15 cellular contexts compared by ENCODE assay signal in the genomic region with DNA sequence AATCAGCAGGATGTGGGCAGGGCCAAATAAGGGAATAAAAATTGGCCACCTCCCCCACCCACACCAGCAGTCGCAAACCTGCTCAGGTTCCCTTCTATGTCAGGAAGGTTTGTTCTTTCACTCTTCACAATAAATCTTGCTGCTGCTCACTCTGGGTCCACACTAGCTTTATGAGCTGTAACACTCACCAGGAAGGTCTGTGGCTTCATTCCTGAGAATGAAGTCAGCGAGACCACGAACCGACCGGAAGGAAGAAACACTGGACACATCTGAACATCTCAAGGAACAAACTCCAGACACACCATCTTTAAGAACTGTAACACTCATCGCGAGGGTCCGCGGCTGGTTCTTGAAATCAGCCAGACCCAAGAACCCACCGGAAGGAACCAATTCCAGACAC.
DNase-seq lines count a peak whose midpoint lies in the region; ATAC-seq and TF ChIP-seq lines count a peak whose summit lies in the region.
"Had no signal": no experiment of that assay in that cellular context is flagged by ENCODE, and none has a peak within 500 bp of the region (broad histone marks: within the 10 kb centered on the region; RNA-seq: fewer than 3 reads in every experiment).

No MANE protein-coding gene starts in this region.

- peaks cover 37% of the 10 kb centered on the region for H3K4me1 Mint-ChIP-seq in type B pancreatic cell (ENCODE audit: unreplicated experiment)

- H4K20me1 ChIP-seq in MM.1S (ENCODE audit: insufficient read depth, low read length), result no peaks in the 10 kb centered on the region

- H3K9me2 ChIP-seq in MM.1S (replicated peaks; ENCODE audit: insufficient read depth, low read length), result no peaks in the 10 kb centered on the region

- peaks cover 12% of the 10 kb centered on the region for H3K4me1 ChIP-seq in MM.1S (ENCODE audit: low read length)

- no peaks in the 10 kb centered on the region for H3K36me3 ChIP-seq in MM.1S (replicated peaks; ENCODE audit: insufficient read depth, low read length)

- H3F3A ChIP-seq in MM.1S (ENCODE audit: insufficient read depth, low read length), result no peaks in the 10 kb centered on the region

- DNase-seq in GM04503 (ENCODE audit: low read depth), result peak; percentile 53
- DNase-seq in RPMI7951 (ENCODE audit: low read depth), result peak; percentile 91
- peak; percentile 86 for DNase-seq in fibroblast of mammary gland (ENCODE audit: low read depth)
- DNase-seq in skeletal muscle cell (ENCODE audit: low read depth), result peak; percentile 88
- no peak for DNase-seq in MM.1S
- no peak for DNase-seq in iPS-NIHi7 (ENCODE audit: extremely low spot score)
- no peak for DNase-seq in type B pancreatic cell (ENCODE audit: extremely low spot score, unreplicated experiment)
- DNase-seq: activated CD4-positive, CD25-positive, alpha-beta regulatory T cell treated with anti-CD3 and anti-CD28 coated beads, Interleukin-2, amount 50 U/mL, for 72 hours; activated naive CD8-positive, alpha-beta T cell treated with anti-CD3 and anti-CD28 coated beads, Interleukin-2, amount 50 U/mL, for 24 hours; COR-L47; natural killer cell; NCI-H2107; small intestine had no signal

- H3K9me3 ChIP-seq in MM.1S (replicated peaks; ENCODE audit: insufficient read depth, low read length), result no peaks in the 10 kb centered on the region

- H3K4me3 ChIP-seq in fibroblast of mammary gland (ENCODE audit: control insufficient read depth, low read depth, low read length) (no peak overlapping the region), skeletal muscle cell (ENCODE audit: low read depth, low read length) (no peak overlapping the region), MM.1S (ENCODE audit: low read length) (no peak overlapping the region)

- no peak overlapping the region for H3K4me2 ChIP-seq in MM.1S (ENCODE audit: low read depth, low read length)

- H3K9me3 Mint-ChIP-seq in type B pancreatic cell, result peaks cover 6% of the 10 kb centered on the region
- H3K9me3 Mint-ChIP-seq: activated naive CD8-positive, alpha-beta T cell treated with anti-CD3 and anti-CD28 coated beads, Interleukin-2, amount 50 U/mL, for 24 hours; natural killer cell had no signal

- no peak for TF ChIP-seq CTCF in fibroblast of mammary gland (conservative IDR thresholded peaks at IDR 0.05; ENCODE audit: control insufficient read depth, insufficient read depth, low read depth, low read length)
- no peak for TF ChIP-seq CTCF in MM.1S (IDR thresholded peaks at IDR 0.05; ENCODE audit: low read length)
- TF ChIP-seq CTCF in type B pancreatic cell (conservative IDR thresholded peaks at IDR 0.05), result no peak

- no peaks in the 10 kb centered on the region for H3K27me3 ChIP-seq in MM.1S (replicated peaks; ENCODE audit: insufficient read depth, low read length)

- no peak overlapping the region for H2AFZ ChIP-seq in MM.1S (ENCODE audit: low read length)

- ATAC-seq in HG02588 (IDR thresholded peaks at IDR 0.05; ENCODE audit: unreplicated experiment), result no peak
- ATAC-seq: activated naive CD8-positive, alpha-beta T cell treated with anti-CD3 and anti-CD28 coated beads, Interleukin-2, amount 50 U/mL, for 24 hours; left lobe of liver; natural killer cell had no signal

- H3K27ac ChIP-seq in MM.1S (ENCODE audit: low read length), result no peak overlapping the region

- no peak overlapping the region for H3K4me3 Mint-ChIP-seq in type B pancreatic cell
- H3K4me3 Mint-ChIP-seq: activated naive CD8-positive, alpha-beta T cell treated with anti-CD3 and anti-CD28 coated beads, Interleukin-2, amount 50 U/mL, for 24 hours; natural killer cell had no signal

- no peak overlapping the region for H3K9ac ChIP-seq in MM.1S (ENCODE audit: low read length)

- H3K27me3 Mint-ChIP-seq in type B pancreatic cell, result no peaks in the 10 kb centered on the region
- H3K27me3 Mint-ChIP-seq: activated naive CD8-positive, alpha-beta T cell treated with anti-CD3 and anti-CD28 coated beads, Interleukin-2, amount 50 U/mL, for 24 hours had no signal

- H3K79me2 ChIP-seq in MM.1S (ENCODE audit: low read length), result no peaks in the 10 kb centered on the region

- no peak overlapping the region for H3K27ac Mint-ChIP-seq in type B pancreatic cell
- H3K27ac Mint-ChIP-seq: activated naive CD8-positive, alpha-beta T cell treated with anti-CD3 and anti-CD28 coated beads, Interleukin-2, amount 50 U/mL, for 24 hours; natural killer cell had no signal

- H3K36me3 Mint-ChIP-seq in type B pancreatic cell, result no peaks in the 10 kb centered on the region
- H3K36me3 Mint-ChIP-seq: natural killer cell had no signal

Comparison
In these comparisons a context has a peak if more than half of its experiments do, and no peak if none do; other contexts are left out.
1. DNase-seq: peak in GM04503 (single experiment), RPMI7951 (single experiment), fibroblast of mammary gland (single experiment) and skeletal muscle cell (single experiment); none in MM.1S (single experiment), iPS-NIHi7 (single experiment) and type B pancreatic cell (single experiment).